In the genomic region with DNA sequence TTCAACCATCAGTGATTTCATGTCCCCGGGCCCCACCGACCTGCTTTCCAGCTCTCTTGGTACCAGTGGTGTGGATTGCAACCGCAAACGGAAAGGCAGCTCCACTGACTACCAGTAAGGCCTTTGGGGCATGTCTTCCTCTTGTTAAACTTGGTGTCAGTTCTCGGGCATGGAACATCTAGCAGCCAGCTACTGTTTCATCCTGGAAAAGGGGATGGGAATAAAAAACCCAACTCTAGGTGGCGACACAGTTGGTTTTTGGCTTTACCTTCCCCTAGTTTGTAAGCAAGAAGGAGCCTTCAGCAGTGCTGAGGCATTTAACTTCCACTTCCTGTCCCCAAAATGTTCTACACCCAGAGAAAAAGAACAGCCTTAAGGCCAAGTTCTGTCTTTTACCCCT, we compare ENCODE assay signal across 11 cellular contexts.
DNase-seq lines count a peak whose midpoint lies in the region; ATAC-seq and TF ChIP-seq lines count a peak whose summit lies in the region.
"Had no signal": no experiment of that assay in that cellular context is flagged by ENCODE, and none has a peak within 500 bp of the region (broad histone marks: within the 10 kb centered on the region; RNA-seq: fewer than 3 reads in every experiment).

No MANE protein-coding gene starts in this region.

- no peak overlapping the region for H3K27ac Mint-ChIP-seq in type B pancreatic cell
- no peak overlapping the region for H3K27ac Mint-ChIP-seq in activated CD4-positive, alpha-beta memory T cell treated with anti-CD3 and anti-CD28 coated beads, Interleukin-2, amount 10 ng/mL, durations not matched to agents 7 days and 5 days
- no peak overlapping the region for H3K27ac Mint-ChIP-seq in stimulated activated memory B cell treated with anti-CD40 and anti-IgM and Interleukin-4, amounts not matched to agents 10 μg/mL and 1 μg/mL and 100 μg/mL, for 72 hours

- H3K36me3 ChIP-seq in left ventricle myocardium inferior: peaks cover 53% of the 10 kb centered on the region
- peaks cover 50% of the 10 kb centered on the region for H3K36me3 ChIP-seq in right atrium auricular region
- H3K36me3 ChIP-seq in MG63: no peaks in the 10 kb centered on the region

- H3K4me3 ChIP-seq in left ventricle myocardium inferior (no peak overlapping the region), right atrium auricular region (no peak overlapping the region), MG63 (no peak overlapping the region)
- H3K4me3 ChIP-seq: ascending aorta had no signal

- POLR2A ChIA-PET in activated CD4-positive, alpha-beta memory T cell treated with anti-CD3 and anti-CD28 coated beads, Interleukin-2, amount 10 ng/mL, durations not matched to agents 7 days and 5 days (lab: Charles Lee): interaction anchor here (1.2 kb wide), 1 partner anchor 109 kb away, joined by 3 read pairs; no protein-coding TSS in a partner anchor

- H3K27ac ChIP-seq in left ventricle myocardium inferior (replicated peaks) (no peak overlapping the region), right atrium auricular region (no peak overlapping the region)
- H3K27ac ChIP-seq: ascending aorta, VCaP had no signal

- H3K9me3 Mint-ChIP-seq in type B pancreatic cell: no peaks in the 10 kb centered on the region
- H3K9me3 Mint-ChIP-seq in activated CD4-positive, alpha-beta memory T cell treated with anti-CD3 and anti-CD28 coated beads, Interleukin-2, amount 10 ng/mL, durations not matched to agents 7 days and 5 days: no peaks in the 10 kb centered on the region
- no peaks in the 10 kb centered on the region for H3K9me3 Mint-ChIP-seq in stimulated activated memory B cell treated with anti-CD40 and anti-IgM and Interleukin-4, amounts not matched to agents 10 μg/mL and 1 μg/mL and 100 μg/mL, for 72 hours

- H3K4me1 ChIP-seq in left ventricle myocardium inferior (no peaks in the 10 kb centered on the region), right atrium auricular region (no peaks in the 10 kb centered on the region)
- H3K4me1 ChIP-seq: ascending aorta had no signal

- H3K4me3 Mint-ChIP-seq in type B pancreatic cell: no peak overlapping the region
- no peak overlapping the region for H3K4me3 Mint-ChIP-seq in activated CD4-positive, alpha-beta memory T cell treated with anti-CD3 and anti-CD28 coated beads, Interleukin-2, amount 10 ng/mL, durations not matched to agents 7 days and 5 days
- no peak overlapping the region for H3K4me3 Mint-ChIP-seq in stimulated activated memory B cell treated with anti-CD40 and anti-IgM and Interleukin-4, amounts not matched to agents 10 μg/mL and 1 μg/mL and 100 μg/mL, for 72 hours

- H3K9me3 ChIP-seq in left ventricle myocardium inferior (replicated peaks) (no peaks in the 10 kb centered on the region), right atrium auricular region (no peaks in the 10 kb centered on the region), MG63 (no peaks in the 10 kb centered on the region)
- H3K9me3 ChIP-seq: ascending aorta had no signal

- no peaks in the 10 kb centered on the region for H3K27me3 Mint-ChIP-seq in type B pancreatic cell
- H3K27me3 Mint-ChIP-seq in activated CD4-positive, alpha-beta memory T cell treated with anti-CD3 and anti-CD28 coated beads, Interleukin-2, amount 10 ng/mL, durations not matched to agents 7 days and 5 days: no peaks in the 10 kb centered on the region
- H3K27me3 Mint-ChIP-seq in stimulated activated memory B cell treated with anti-CD40 and anti-IgM and Interleukin-4, amounts not matched to agents 10 μg/mL and 1 μg/mL and 100 μg/mL, for 72 hours: no peaks in the 10 kb centered on the region

- DNase-seq in left ventricle myocardium inferior: no peak
- DNase-seq in right atrium auricular region (ENCODE audit: low spot score): no peak
- peak; percentile 0 for DNase-seq in NCI-H82 treated with DMSO at 0.1 percent for 48 hours (lab: John Stamatoyannopoulos, UW; ENCODE audit: unreplicated experiment)
- peak; percentile 12 for DNase-seq in erythroblast (lab: John Stamatoyannopoulos, UW)
- DNase-seq in type B pancreatic cell (ENCODE audit: extremely low spot score, unreplicated experiment): no peak
- no peak for DNase-seq in MG63
- DNase-seq in activated CD4-positive, alpha-beta memory T cell treated with anti-CD3 and anti-CD28 coated beads, Interleukin-2, amount 10 ng/mL, durations not matched to agents 7 days and 5 days: no peak
- DNase-seq: NCI-H1092 had no signal

- intact Hi-C loops in left ventricle myocardium inferior (cut with micrococcal nuclease): no loop called here

- ATAC-seq in stimulated activated memory B cell treated with anti-CD40 and anti-IgM and Interleukin-4, amounts not matched to agents 10 μg/mL and 1 μg/mL and 100 μg/mL, for 72 hours: no peak

- TF ChIP-seq CTCF in left ventricle myocardium inferior (IDR thresholded peaks at IDR 0.05; ENCODE audit: borderline replicate concordance): peak; percentile 10
- TF ChIP-seq CTCF in right atrium auricular region (IDR thresholded peaks at IDR 0.05): no peak
- TF ChIP-seq CTCF in type B pancreatic cell (conservative IDR thresholded peaks at IDR 0.05): peak; percentile 43

- TF ChIP-seq POLR2A in erythroblast (IDR thresholded peaks at IDR 0.05; ENCODE audit: low read length): no peak

- no peaks in the 10 kb centered on the region for H3K4me1 Mint-ChIP-seq in type B pancreatic cell (ENCODE audit: unreplicated experiment)
- no peaks in the 10 kb centered on the region for H3K4me1 Mint-ChIP-seq in activated CD4-positive, alpha-beta memory T cell treated with anti-CD3 and anti-CD28 coated beads, Interleukin-2, amount 10 ng/mL, durations not matched to agents 7 days and 5 days
- no peaks in the 10 kb centered on the region for H3K4me1 Mint-ChIP-seq in stimulated activated memory B cell treated with anti-CD40 and anti-IgM and Interleukin-4, amounts not matched to agents 10 μg/mL and 1 μg/mL and 100 μg/mL, for 72 hours

- H3K27me3 ChIP-seq in left ventricle myocardium inferior (ENCODE audit: low read depth) (no peaks in the 10 kb centered on the region), right atrium auricular region (no peaks in the 10 kb centered on the region), MG63 (no peaks in the 10 kb centered on the region)
- H3K27me3 ChIP-seq: ascending aorta had no signal

- H3K36me3 Mint-ChIP-seq in type B pancreatic cell: peaks cover 4% of the 10 kb centered on the region
- peaks cover 49% of the 10 kb centered on the region for H3K36me3 Mint-ChIP-seq in activated CD4-positive, alpha-beta memory T cell treated with anti-CD3 and anti-CD28 coated beads, Interleukin-2, amount 10 ng/mL, durations not matched to agents 7 days and 5 days (ENCODE audit: low read depth)
- peaks cover 50% of the 10 kb centered on the region for H3K36me3 Mint-ChIP-seq in stimulated activated memory B cell treated with anti-CD40 and anti-IgM and Interleukin-4, amounts not matched to agents 10 μg/mL and 1 μg/mL and 100 μg/mL, for 72 hours

- CTCF ChIA-PET in activated CD4-positive, alpha-beta memory T cell treated with anti-CD3 and anti-CD28 coated beads, Interleukin-2, amount 10 ng/mL, durations not matched to agents 7 days and 5 days (lab: Charles Lee): interaction anchor here (0.9 to 1.6 kb wide), 2 partner anchors 9 to 11 kb away, joined by 3 read pairs; no protein-coding TSS in a partner anchor

Comparison
In these comparisons a context has a peak if more than half of its experiments do, and no peak if none do; other contexts are left out.
1. CTCF ChIP-seq: peak in left ventricle myocardium inferior (single experiment) and type B pancreatic cell (single experiment); none in right atrium auricular region (0 of 2).
2. DNase-seq: peak in NCI-H82 treated with DMSO at 0.1 percent for 48 hours (single experiment) and erythroblast (2 of 2); none in left ventricle myocardium inferior (single experiment), right atrium auricular region (single experiment), type B pancreatic cell (single experiment), MG63 (single experiment) and activated CD4-positive, alpha-beta memory T cell treated with anti-CD3 and anti-CD28 coated beads, Interleukin-2, amount 10 ng/mL, durations not matched to agents 7 days and 5 days (single experiment).